14 cellular contexts compared by ENCODE assay signal in genomic region chr10:116038259-116038658, GRCh38.
DNase-seq lines count a peak whose midpoint lies in the region; ATAC-seq and TF ChIP-seq lines count a peak whose summit lies in the region.
"Had no signal": no experiment of that assay in that cellular context is flagged by ENCODE, and none has a peak within 500 bp of the region (broad histone marks: within the 10 kb centered on the region; RNA-seq: fewer than 3 reads in every experiment).

No MANE protein-coding gene starts in this region.

- H3K4me3 ChIP-seq in body of pancreas (no peak overlapping the region), right cardiac atrium (ENCODE audit: low read length) (no peak overlapping the region), thoracic aorta (no peak overlapping the region)

- peaks cover 10% of the 10 kb centered on the region for H3K9me3 Mint-ChIP-seq in activated naive CD4-positive, alpha-beta T cell treated with anti-CD3 and anti-CD28 coated beads, Interleukin-2, amount 10 ng/mL, durations not matched to agents 7 days and 5 days
- H3K9me3 Mint-ChIP-seq in activated naive CD4-positive, alpha-beta T cell treated with anti-CD3 and anti-CD28 coated beads, Interleukin-2, amount 50 U/mL, for 72 hours: peaks cover 14 to 15% of the 10 kb centered on the region in 2 donors

- intact Hi-C loops in body of pancreas (cut with DNase I): no loop called here
- intact Hi-C loops in right cardiac atrium (cut with DNase I): no loop called here

- peak; percentile 62 for DNase-seq in GM04504 (ENCODE audit: low read depth)
- DNase-seq in body of pancreas: peak; percentile 37 to 71 (median 57)
- DNase-seq in right cardiac atrium: peak; percentile 51 to 77 (median 60)
- DNase-seq in thoracic aorta (ENCODE audit: low spot score): peak; percentile 40
- DNase-seq in omental fat pad (ENCODE audit: low spot score): no peak
- DNase-seq in activated naive CD4-positive, alpha-beta T cell treated with anti-CD3 and anti-CD28 coated beads, Interleukin-2, amount 10 ng/mL, durations not matched to agents 7 days and 5 days: no peak
- DNase-seq in activated naive CD4-positive, alpha-beta T cell treated with anti-CD3 and anti-CD28 coated beads, Interleukin-2, amount 50 U/mL, for 72 hours (ENCODE audit: low spot score in 2 of 2): no peak
- DNase-seq in activated gamma-delta T cell treated with Interleukin-2 at 50 U/mL for 16 hours: no peak
- DNase-seq: activated CD8-positive, alpha-beta T cell treated with anti-CD3 and anti-CD28 coated beads for 36 hours; activated effector memory CD4-positive, alpha-beta T cell treated with Interleukin-2 at 50 U/mL for 16 hours; NCI-H2029; NCI-H748 treated with DMSO at 0.1 percent for 48 hours; stimulated activated naive CD4-positive, alpha-beta T cell treated with Interleukin-2 at 50 U/mL for 16 hours; T-helper 9 cell had no signal

- no peaks in the 10 kb centered on the region for H3K36me3 Mint-ChIP-seq in activated naive CD4-positive, alpha-beta T cell treated with anti-CD3 and anti-CD28 coated beads, Interleukin-2, amount 10 ng/mL, durations not matched to agents 7 days and 5 days
- no peaks in the 10 kb centered on the region for H3K36me3 Mint-ChIP-seq in activated naive CD4-positive, alpha-beta T cell treated with anti-CD3 and anti-CD28 coated beads, Interleukin-2, amount 50 U/mL, for 72 hours

- TF ChIP-seq CTCF in body of pancreas (IDR thresholded peaks at IDR 0.05): no peak
- TF ChIP-seq CTCF in thoracic aorta (IDR thresholded peaks at IDR 0.05): no peak
- no peak for TF ChIP-seq CTCF in omental fat pad (IDR thresholded peaks at IDR 0.05)

- CTCF ChIA-PET in activated naive CD4-positive, alpha-beta T cell treated with anti-CD3 and anti-CD28 coated beads, Interleukin-2, amount 10 ng/mL, durations not matched to agents 7 days and 5 days (lab: Charles Lee): no interaction called here

- H3K9me3 ChIP-seq in body of pancreas: no peaks in the 10 kb centered on the region
- H3K9me3 ChIP-seq in right cardiac atrium (ENCODE audit: control insufficient read depth, low read length): no peaks in the 10 kb centered on the region
- no peaks in the 10 kb centered on the region for H3K9me3 ChIP-seq in thoracic aorta

- no peaks in the 10 kb centered on the region for H3K27me3 Mint-ChIP-seq in activated naive CD4-positive, alpha-beta T cell treated with anti-CD3 and anti-CD28 coated beads, Interleukin-2, amount 10 ng/mL, durations not matched to agents 7 days and 5 days
- H3K27me3 Mint-ChIP-seq: activated CD8-positive, alpha-beta T cell treated with anti-CD3 and anti-CD28 coated beads for 36 hours had no signal

- peak overlapping the region in 1 of 4 donors; percentile 41 for H3K27ac ChIP-seq in body of pancreas
- no peak overlapping the region for H3K27ac ChIP-seq in right cardiac atrium (ENCODE audit: low read length)
- H3K27ac ChIP-seq in thoracic aorta: no peak overlapping the region

- no peak for TF ChIP-seq POLR2A in body of pancreas (IDR thresholded peaks at IDR 0.05)

- peak; percentile 71 for ATAC-seq in body of pancreas
- ATAC-seq in right cardiac atrium: peak; percentile 86 to 95
- no peak for ATAC-seq in thoracic aorta (ENCODE audit: insufficient number of reproducible peaks, low FRiP score, low read depth)
- no peak for ATAC-seq in omental fat pad (ENCODE audit: low FRiP score)
- no peak for ATAC-seq in activated naive CD4-positive, alpha-beta T cell treated with anti-CD3 and anti-CD28 coated beads, Interleukin-2, amount 50 U/mL, for 72 hours
- ATAC-seq: activated CD8-positive, alpha-beta T cell treated with anti-CD3 and anti-CD28 coated beads for 36 hours had no signal

- H3K36me3 ChIP-seq in body of pancreas (replicated peaks in 1 of 2; ENCODE audit: insufficient read depth in 1 of 2, low read depth in 2 of 2) (no peaks in the 10 kb centered on the region), thoracic aorta (no peaks in the 10 kb centered on the region)

- no peaks in the 10 kb centered on the region for H3K4me1 Mint-ChIP-seq in activated naive CD4-positive, alpha-beta T cell treated with anti-CD3 and anti-CD28 coated beads, Interleukin-2, amount 10 ng/mL, durations not matched to agents 7 days and 5 days

- no peak overlapping the region for H3K4me3 Mint-ChIP-seq in activated naive CD4-positive, alpha-beta T cell treated with anti-CD3 and anti-CD28 coated beads, Interleukin-2, amount 10 ng/mL, durations not matched to agents 7 days and 5 days
- H3K4me3 Mint-ChIP-seq: activated CD8-positive, alpha-beta T cell treated with anti-CD3 and anti-CD28 coated beads for 36 hours had no signal

- 42 to 49% methylated on average over 3 of the region's 3 CpGs for WGBS in body of pancreas, 2 donors
- 42% methylated on average over 3 of the region's 3 CpGs for WGBS in right cardiac atrium

- no peaks in the 10 kb centered on the region for H3K4me1 ChIP-seq in body of pancreas
- H3K4me1 ChIP-seq in right cardiac atrium (ENCODE audit: control insufficient read depth, insufficient read depth, low read length): no peaks in the 10 kb centered on the region
- H3K4me1 ChIP-seq in thoracic aorta (ENCODE audit: control insufficient read depth in 1 of 2, low read depth in 2 of 2): peaks cover 6 to 15% of the 10 kb centered on the region in 2 donors

- no peaks in the 10 kb centered on the region for H3K27me3 ChIP-seq in body of pancreas
- H3K27me3 ChIP-seq in right cardiac atrium (ENCODE audit: control insufficient read depth, insufficient read depth): no peaks in the 10 kb centered on the region
- H3K27me3 ChIP-seq in thoracic aorta (replicated peaks; ENCODE audit: insufficient read depth): no peaks in the 10 kb centered on the region

- H3K27ac Mint-ChIP-seq in activated naive CD4-positive, alpha-beta T cell treated with anti-CD3 and anti-CD28 coated beads, Interleukin-2, amount 10 ng/mL, durations not matched to agents 7 days and 5 days: no peak overlapping the region
- no peak overlapping the region for H3K27ac Mint-ChIP-seq in activated naive CD4-positive, alpha-beta T cell treated with anti-CD3 and anti-CD28 coated beads, Interleukin-2, amount 50 U/mL, for 72 hours
- H3K27ac Mint-ChIP-seq: activated CD8-positive, alpha-beta T cell treated with anti-CD3 and anti-CD28 coated beads for 36 hours had no signal

Comparison
In these comparisons a context has a peak if more than half of its experiments do, and no peak if none do; other contexts are left out.
1. DNase-seq: peak in GM04504 (single experiment), body of pancreas (4 of 4), right cardiac atrium (3 of 3) and thoracic aorta (single experiment); none in omental fat pad (single experiment), activated naive CD4-positive, alpha-beta T cell treated with anti-CD3 and anti-CD28 coated beads, Interleukin-2, amount 10 ng/mL, durations not matched to agents 7 days and 5 days (single experiment), activated naive CD4-positive, alpha-beta T cell treated with anti-CD3 and anti-CD28 coated beads, Interleukin-2, amount 50 U/mL, for 72 hours (0 of 2) and activated gamma-delta T cell treated with Interleukin-2 at 50 U/mL for 16 hours (single experiment).
2. ATAC-seq: peak in body of pancreas (single experiment) and right cardiac atrium (2 of 2); none in thoracic aorta (single experiment), omental fat pad (single experiment) and activated naive CD4-positive, alpha-beta T cell treated with anti-CD3 and anti-CD28 coated beads, Interleukin-2, amount 50 U/mL, for 72 hours (0 of 2).